ENCODE assay signal across 11 cellular contexts in the genomic region with DNA sequence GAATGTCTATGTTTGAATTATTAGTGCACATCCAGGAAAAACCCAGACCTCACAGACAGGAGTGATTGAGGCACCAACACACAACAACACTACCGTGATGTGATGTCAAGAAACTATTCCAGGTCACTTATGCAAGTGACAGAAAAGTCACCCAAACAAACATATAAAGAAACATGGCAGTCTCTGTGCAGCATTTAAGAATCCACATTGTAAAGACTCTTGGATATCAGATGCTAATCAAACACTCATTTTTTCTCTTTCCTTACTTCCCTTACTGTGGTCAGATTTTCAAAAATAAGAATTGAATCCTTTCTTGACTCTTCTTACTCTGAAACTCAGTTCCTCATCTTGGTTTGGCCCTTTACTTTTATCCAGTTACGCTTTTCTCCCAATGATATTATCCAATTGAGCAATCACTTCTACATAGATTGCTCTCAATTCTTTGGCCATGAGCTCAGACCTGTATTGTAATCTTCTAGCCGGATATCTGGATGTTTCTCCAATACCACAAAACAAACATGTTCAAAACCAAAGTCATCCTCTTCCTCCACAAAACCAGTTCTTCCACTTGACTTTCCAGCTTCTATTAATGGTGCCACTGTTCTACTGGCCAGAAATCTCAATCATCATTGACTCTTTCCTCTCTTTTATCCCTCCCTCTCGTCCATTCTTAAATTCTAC.
DNase-seq lines count a peak whose midpoint lies in the region; FAIRE-seq and TF ChIP-seq lines count a peak whose summit lies in the region.
"Had no signal": no experiment of that assay in that cellular context is flagged by ENCODE, and none has a peak within 500 bp of the region (broad histone marks: within the 10 kb centered on the region; RNA-seq: fewer than 3 reads in every experiment).

No MANE protein-coding gene starts in this region.

- intact Hi-C loops in posterior cingulate gyrus (cut with DNase I), result no loop called here

- no peak overlapping the region for H2BK12ac ChIP-seq in mesenchymal stem cell (ENCODE audit: low read length in 2 of 2)

- no peak overlapping the region for H3K27ac ChIP-seq in astrocyte (ENCODE audit: low read depth, low read length)
- no peak overlapping the region for H3K27ac ChIP-seq in mesenchymal stem cell (ENCODE audit: low read length, poor library complexity, severe bottlenecking)

- H3K36me3 ChIP-seq in Loucy (ENCODE audit: insufficient read depth, low read length) (no peaks in the 10 kb centered on the region), astrocyte (ENCODE audit: insufficient read depth, low read length) (no peaks in the 10 kb centered on the region), mesenchymal stem cell (ENCODE audit: control insufficient read depth in 1 of 2, insufficient read depth in 2 of 2, low read depth in 1 of 2, low read length in 2 of 2) (no peaks in the 10 kb centered on the region)

- H3K4ac ChIP-seq in mesenchymal stem cell (ENCODE audit: low read depth in 1 of 2, low read length in 2 of 2), result no peak overlapping the region

- H4K20me1 ChIP-seq in Loucy (ENCODE audit: insufficient read depth, low read length, poor library complexity, severe bottlenecking) (no peaks in the 10 kb centered on the region), astrocyte (ENCODE audit: insufficient read depth, low read length) (no peaks in the 10 kb centered on the region)

- H2BK15ac ChIP-seq in mesenchymal stem cell (ENCODE audit: low read depth, poor library complexity, severe bottlenecking), result no peak overlapping the region

- TF ChIP-seq CTCF in Loucy (conservative IDR thresholded peaks at IDR 0.05; ENCODE audit: low read length) (no peak), astrocyte (IDR thresholded peaks at IDR 0.05; ENCODE audit: insufficient read depth, low read depth, low read length) (no peak)

- H3K79me2 ChIP-seq in Loucy (ENCODE audit: insufficient read depth, low read length) (no peaks in the 10 kb centered on the region), astrocyte (ENCODE audit: insufficient read depth, low read length) (no peaks in the 10 kb centered on the region)

- no peak overlapping the region for H2BK5ac ChIP-seq in mesenchymal stem cell (ENCODE audit: low read depth, low read length, poor library complexity, severe bottlenecking)

- no peak for FAIRE-seq in astrocyte (lab: Jason Lieb, UNC)

- H4K8ac ChIP-seq in mesenchymal stem cell (ENCODE audit: low read length), result peak overlapping the region; percentile 73

- no peaks in the 10 kb centered on the region for H3F3A ChIP-seq in Loucy (ENCODE audit: low read depth)

- peaks cover 2% of the 10 kb centered on the region for H3K4me1 Mint-ChIP-seq in astrocyte (ENCODE audit: low read depth, unreplicated experiment)

- no peaks in the 10 kb centered on the region for H3K27me3 Mint-ChIP-seq in astrocyte (ENCODE audit: low read depth, unreplicated experiment)
- H3K27me3 Mint-ChIP-seq: naive thymus-derived CD8-positive, alpha-beta T cell had no signal

- no peaks in the 10 kb centered on the region for H3K79me1 ChIP-seq in mesenchymal stem cell (replicated peaks; ENCODE audit: low read length, poor library complexity, severe bottlenecking)

- H4K91ac ChIP-seq in mesenchymal stem cell (ENCODE audit: low read length), result no peak overlapping the region

- DNase-seq in EH (ENCODE audit: low read depth), result peak; percentile 31
- peak; percentile 60 for DNase-seq in astrocyte (ENCODE audit: low read depth)
- DNase-seq in mesenchymal stem cell, result peak; percentile 64
- DNase-seq in posterior cingulate gyrus, result no peak
- DNase-seq in AG08396 (ENCODE audit: low spot score), result no peak
- DNase-seq in NCI-H1930 (lab: John Stamatoyannopoulos, UW), result no peak
- DNase-seq in NCI-H1436 (lab: John Stamatoyannopoulos, UW), result no peak
- DNase-seq: naive thymus-derived CD8-positive, alpha-beta T cell; Right ventricle myocardium superior; stimulated activated CD4-positive, alpha-beta T cell treated with anti-CD3 and anti-CD28 coated beads, Interleukin-12 subunit alpha, Interleukin-12 subunit beta, amount 100 ng/mL, for 4 hours had no signal

- no peak overlapping the region for H3K23ac ChIP-seq in mesenchymal stem cell (ENCODE audit: low read length in 2 of 2)

- no peaks in the 10 kb centered on the region for H3K9me3 ChIP-seq in Loucy (ENCODE audit: insufficient read depth, low read depth, low read length)
- no peaks in the 10 kb centered on the region for H3K9me3 ChIP-seq in astrocyte (ENCODE audit: insufficient read depth, low read depth, low read length)
- H3K9me3 ChIP-seq in mesenchymal stem cell (ENCODE audit: control insufficient read depth, low read length), result no peaks in the 10 kb centered on the region

- H2BK120ac ChIP-seq in mesenchymal stem cell (ENCODE audit: low read depth, low read length), result no peak overlapping the region

- no peak overlapping the region for H2AK5ac ChIP-seq in mesenchymal stem cell (ENCODE audit: low read length, severe bottlenecking)

- H3K4me3 ChIP-seq in Loucy (ENCODE audit: low read length, poor library complexity, severe bottlenecking), result no peak overlapping the region
- H3K4me3 ChIP-seq in astrocyte (ENCODE audit: insufficient read depth, low read depth, low read length), result no peak overlapping the region
- H3K4me3 ChIP-seq in mesenchymal stem cell (ENCODE audit: insufficient read depth in 1 of 2, low read depth in 1 of 2, low read length in 2 of 2), result no peak overlapping the region

- 54% methylated on average over 4 of the region's 4 CpGs for WGBS in mesenchymal stem cell

- no peak overlapping the region for H3K14ac ChIP-seq in mesenchymal stem cell (ENCODE audit: low read length in 2 of 2)

- no peaks in the 10 kb centered on the region for H3K9me2 ChIP-seq in Loucy (replicated peaks; ENCODE audit: low read depth, low read length)

- H3K9ac ChIP-seq in Loucy (ENCODE audit: low read depth, low read length, poor library complexity, severe bottlenecking) (no peak overlapping the region), astrocyte (ENCODE audit: low read length) (no peak overlapping the region), mesenchymal stem cell (ENCODE audit: low read length) (no peak overlapping the region)

- H2AFZ ChIP-seq in Loucy (ENCODE audit: low read length) (no peak overlapping the region), astrocyte (ENCODE audit: low read depth, low read length) (no peak overlapping the region), mesenchymal stem cell (ENCODE audit: low read depth, low read length) (no peak overlapping the region)

- H3K18ac ChIP-seq in mesenchymal stem cell (ENCODE audit: low read depth in 1 of 2, low read length in 2 of 2), result no peak overlapping the region

- H3K27ac Mint-ChIP-seq in astrocyte (ENCODE audit: unreplicated experiment), result no peak overlapping the region

- H3K27me3 ChIP-seq in Loucy (ENCODE audit: insufficient read depth, low read length, poor library complexity, severe bottlenecking), result no peaks in the 10 kb centered on the region
- H3K27me3 ChIP-seq in astrocyte (ENCODE audit: insufficient read depth, low read length), result no peaks in the 10 kb centered on the region
- no peaks in the 10 kb centered on the region for H3K27me3 ChIP-seq in mesenchymal stem cell (ENCODE audit: control insufficient read depth in 1 of 2, insufficient read depth in 1 of 2, low read length in 2 of 2)

- H3K36me3 Mint-ChIP-seq in astrocyte (ENCODE audit: low read depth, unreplicated experiment), result no peaks in the 10 kb centered on the region

- H3K9me3 Mint-ChIP-seq in astrocyte (ENCODE audit: unreplicated experiment), result peaks cover 3% of the 10 kb centered on the region

- H3K4me3 Mint-ChIP-seq in astrocyte (ENCODE audit: unreplicated experiment), result no peak overlapping the region

- peak overlapping the region; percentile 63 for H3K4me2 ChIP-seq in Loucy (ENCODE audit: low read depth, low read length, poor library complexity, severe bottlenecking)
- H3K4me2 ChIP-seq in astrocyte (ENCODE audit: low read length), result no peak overlapping the region
- no peak overlapping the region for H3K4me2 ChIP-seq in mesenchymal stem cell (ENCODE audit: low read length, poor library complexity, severe bottlenecking)

- peaks cover 53% of the 10 kb centered on the region for H3K4me1 ChIP-seq in Loucy (ENCODE audit: insufficient read depth, low read length, poor library complexity, severe bottlenecking)
- H3K4me1 ChIP-seq in astrocyte (ENCODE audit: insufficient read depth, low read length), result no peaks in the 10 kb centered on the region
- H3K4me1 ChIP-seq in mesenchymal stem cell (ENCODE audit: control insufficient read depth, insufficient read depth, low read depth, low read length), result no peaks in the 10 kb centered on the region

Comparison
In these comparisons a context has a peak if more than half of its experiments do, and no peak if none do; other contexts are left out.
1. DNase-seq: peak in EH (single experiment), astrocyte (single experiment) and mesenchymal stem cell (single experiment); none in posterior cingulate gyrus (0 of 10), AG08396 (single experiment), NCI-H1930 (0 of 2) and NCI-H1436 (single experiment).